ENCODE assay signal across 22 cellular contexts in the genomic region with DNA sequence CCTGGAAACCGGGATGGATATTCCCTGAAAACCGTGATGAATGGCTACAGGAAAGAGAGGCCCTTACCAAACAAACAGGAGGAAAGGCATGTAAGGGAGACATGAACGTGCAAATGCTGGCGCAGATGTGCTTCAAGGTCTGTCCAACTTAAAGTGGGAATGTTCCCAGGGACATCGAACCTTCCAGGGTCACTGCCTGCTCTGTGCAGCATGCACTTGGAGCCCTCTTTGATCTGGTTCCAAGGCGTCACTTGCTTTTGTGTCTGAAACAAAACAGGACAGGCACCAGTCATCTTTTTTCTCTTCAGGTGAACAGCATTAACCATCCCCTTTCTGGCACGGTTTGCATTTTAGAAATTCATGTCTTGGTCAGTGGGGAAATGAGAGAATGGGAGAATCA.
DNase-seq lines count a peak whose midpoint lies in the region; ATAC-seq, FAIRE-seq and TF ChIP-seq lines count a peak whose summit lies in the region.
"Had no signal": no experiment of that assay in that cellular context is flagged by ENCODE, and none has a peak within 500 bp of the region (broad histone marks: within the 10 kb centered on the region; RNA-seq: fewer than 3 reads in every experiment).

No MANE protein-coding gene starts in this region.

- POLR2A ChIA-PET in HepG2 (lab: Yijun Ruan, JAX): no interaction called here

- no peak overlapping the region for H3K4me2 ChIP-seq in HepG2 (ENCODE audit: low read depth, low read length)
- H3K4me2 ChIP-seq: BLaER1 had no signal

- H3K36me3 ChIP-seq in adrenal gland (replicated peaks in 1 of 2) (no peaks in the 10 kb centered on the region), HepG2 (replicated peaks in 1 of 2; ENCODE audit: control insufficient read depth in 1 of 2, insufficient read depth in 2 of 2, low read length in 2 of 2) (no peaks in the 10 kb centered on the region)
- H3K36me3 ChIP-seq: BLaER1 had no signal

- no peak overlapping the region for H3K4me3 ChIP-seq in adrenal gland
- H3K4me3 ChIP-seq in HepG2 (replicated peaks in 1 of 3; ENCODE audit: insufficient read depth in 1 of 3, low read depth in 2 of 3, low read length in 3 of 3): no peak overlapping the region
- H3K4me3 ChIP-seq: BLaER1 had no signal

- TF ChIP-seq EP300 in HepG2 (IDR thresholded peaks at IDR 0.05; ENCODE audit: low read depth in 2 of 2, low read length in 2 of 2) (peak in 1 of 2 experiments; percentile 69; a peak in 2 of 4 replicates), HepG2 (CRISPR knock-in tag; IDR thresholded peaks at IDR 0.05; ENCODE audit: borderline replicate concordance) (peak; percentile 48; the same call in 1 of the 2 replicates)

- no peak for TF ChIP-seq CTCF in adrenal gland (IDR thresholded peaks at IDR 0.05)
- no peak for TF ChIP-seq CTCF in HepG2 (CRISPR knock-in tag; IDR thresholded peaks at IDR 0.05)
- TF ChIP-seq CTCF in mesothelial cell of epicardium (IDR thresholded peaks at IDR 0.05; ENCODE audit: unreplicated experiment): no peak

- H3K27ac ChIP-seq in adrenal gland (peak overlapping the region in 1 of 5 donors; percentile 47), HepG2 (ENCODE audit: extremely low read length, insufficient read depth, low read length) (peak overlapping the region; percentile 67)
- H3K27ac ChIP-seq: BLaER1 had no signal

- peaks cover 4% of the 10 kb centered on the region for H3K36me3 Mint-ChIP-seq in mesothelial cell of epicardium
- H3K36me3 Mint-ChIP-seq: CD14-positive monocyte; CD4-positive, alpha-beta memory T cell had no signal

- peak overlapping the region; percentile 30; the same call in 1 of the 2 replicates for H3K9ac ChIP-seq in HepG2 (ENCODE audit: insufficient read depth, low read depth, low read length)
- H3K9ac ChIP-seq: BLaER1 had no signal

- no peak for TF ChIP-seq POLR2A in adrenal gland (IDR thresholded peaks at IDR 0.05)
- no peak for TF ChIP-seq POLR2A in HepG2 (IDR thresholded peaks at IDR 0.05; ENCODE audit: insufficient read depth in 1 of 2, low read depth in 2 of 2, low read length in 2 of 2)

- no peaks in the 10 kb centered on the region for H3K79me2 ChIP-seq in HepG2 (ENCODE audit: insufficient read depth, low read length)

- no peaks in the 10 kb centered on the region for H3K27me3 Mint-ChIP-seq in mesothelial cell of epicardium (ENCODE audit: low read depth)
- H3K27me3 Mint-ChIP-seq: CD4-positive, alpha-beta memory T cell had no signal

- BruUV-seq in HepG2 (replicated peaks; lab: Mats Ljungman, UMichigan): no TSS peak

- H3K4me3 Mint-ChIP-seq in mesothelial cell of epicardium: no peak overlapping the region
- H3K4me3 Mint-ChIP-seq: CD14-positive monocyte; CD4-positive, alpha-beta memory T cell; HFFc6 had no signal

- CTCF ChIA-PET in HepG2 (lab: Yijun Ruan, JAX; ENCODE audit: low intra/inter-chr PET ratio, low total read pairs): no interaction called here

- no peak overlapping the region for H2AFZ ChIP-seq in HepG2 (ENCODE audit: low read length)

- ATAC-seq in HepG2: peak; percentile 61
- ATAC-seq: HCT116 had no signal

- peaks cover 0 to 3% of the 10 kb centered on the region in 2 donors for H3K4me1 ChIP-seq in adrenal gland (replicated peaks in 1 of 2)
- H3K4me1 ChIP-seq in HepG2 (ENCODE audit: insufficient read depth, low read length): peaks cover 90% of the 10 kb centered on the region
- H3K4me1 ChIP-seq: BLaER1 had no signal

- peak overlapping the region; percentile 58 for H3K27ac Mint-ChIP-seq in mesothelial cell of epicardium
- H3K27ac Mint-ChIP-seq: CD14-positive monocyte; CD4-positive, alpha-beta memory T cell; HFFc6 had no signal

- 44 to 55% (median 45%) methylated on average over 7 of the region's 7 CpGs for WGBS in adrenal gland, 4 donors
- WGBS in HepG2 (ENCODE audit: low lambda C conversion rate): 16% methylated on average over 7 of the region's 7 CpGs

- no peaks in the 10 kb centered on the region for H3K9me3 ChIP-seq in adrenal gland (replicated peaks in 1 of 3)
- H3K9me3 ChIP-seq in HepG2 (ENCODE audit: low read length): peaks cover 7% of the 10 kb centered on the region; the same call in 1 of the 2 replicates

- H4K20me1 ChIP-seq in HepG2 (ENCODE audit: insufficient read depth, low read length): no peaks in the 10 kb centered on the region
- H4K20me1 ChIP-seq: BLaER1 had no signal

- no peaks in the 10 kb centered on the region for H3K27me3 ChIP-seq in adrenal gland
- no peaks in the 10 kb centered on the region for H3K27me3 ChIP-seq in HepG2 (ENCODE audit: control insufficient read depth in 1 of 2, insufficient read depth in 2 of 2, low read length in 2 of 2)
- H3K27me3 ChIP-seq: BLaER1 had no signal

- H3K9me3 Mint-ChIP-seq in mesothelial cell of epicardium: peaks cover 9% of the 10 kb centered on the region

- TF ChIP-seq RAD21 in HepG2 (CRISPR knock-in tag; IDR thresholded peaks at IDR 0.05): no peak

- H3K4me1 Mint-ChIP-seq in mesothelial cell of epicardium: peaks cover 23% of the 10 kb centered on the region
- H3K4me1 Mint-ChIP-seq: CD4-positive, alpha-beta memory T cell had no signal

- FAIRE-seq in HepG2 (lab: Jason Lieb, UNC): peak; percentile 4
- FAIRE-seq: A204.1, G401.6, GM12891, GM18507, HTR-8/SVneo had no signal

- in situ Hi-C loops in HepG2 (cut with HindIII; ENCODE audit: extremely low pct_ligation_motif_present, low pct_unique_long_range_greater_than_20kb): no loop called here

- DNase-seq in adrenal gland (peak in 5 of 7 donors; percentile 16 to 25 (median 18)), HepG2 (ENCODE audit: low spot score) (peak; percentile 64), mesothelial cell of epicardium (ENCODE audit: low spot score in 2 of 2, unreplicated experiment in 2 of 2) (no peak), DMS153 treated with DMSO at 0.1 percent for 48 hours (lab: John Stamatoyannopoulos, UW; ENCODE audit: unreplicated experiment) (no peak), UCSD-AML1 (lab: John Stamatoyannopoulos, UW; ENCODE audit: unreplicated experiment) (no peak), HuH-7.5 (ENCODE audit: low spot score) (no peak)
- DNase-seq: ACHN; AML-193; CD4-positive, alpha-beta memory T cell; DMS153; GOT3; H7; HFFc6; KG1 had no signal

- intact Hi-C loops in adrenal gland (cut with DNase I) (no loop called here), HepG2 (cut with micrococcal nuclease; ENCODE audit: unreplicated experiment) (no loop called here)

TF ChIP-seq in HepG2, 621 proteins besides CTCF, POLR2A, EP300 and RAD21 (continues in another document):
- TF ChIP-seq, protein P1, sequence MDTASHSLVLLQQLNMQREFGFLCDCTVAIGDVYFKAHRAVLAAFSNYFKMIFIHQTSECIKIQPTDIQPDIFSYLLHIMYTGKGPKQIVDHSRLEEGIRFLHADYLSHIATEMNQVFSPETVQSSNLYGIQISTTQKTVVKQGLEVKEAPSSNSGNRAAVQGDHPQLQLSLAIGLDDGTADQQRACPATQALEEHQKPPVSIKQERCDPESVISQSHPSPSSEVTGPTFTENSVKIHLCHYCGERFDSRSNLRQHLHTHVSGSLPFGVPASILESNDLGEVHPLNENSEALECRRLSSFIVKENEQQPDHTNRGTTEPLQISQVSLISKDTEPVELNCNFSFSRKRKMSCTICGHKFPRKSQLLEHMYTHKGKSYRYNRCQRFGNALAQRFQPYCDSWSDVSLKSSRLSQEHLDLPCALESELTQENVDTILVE (CRISPR knock-in tag; IDR thresholded peaks at IDR 0.05): peak; percentile 68; the same call in 1 of the 2 replicates
- TF ChIP-seq, protein P2, sequence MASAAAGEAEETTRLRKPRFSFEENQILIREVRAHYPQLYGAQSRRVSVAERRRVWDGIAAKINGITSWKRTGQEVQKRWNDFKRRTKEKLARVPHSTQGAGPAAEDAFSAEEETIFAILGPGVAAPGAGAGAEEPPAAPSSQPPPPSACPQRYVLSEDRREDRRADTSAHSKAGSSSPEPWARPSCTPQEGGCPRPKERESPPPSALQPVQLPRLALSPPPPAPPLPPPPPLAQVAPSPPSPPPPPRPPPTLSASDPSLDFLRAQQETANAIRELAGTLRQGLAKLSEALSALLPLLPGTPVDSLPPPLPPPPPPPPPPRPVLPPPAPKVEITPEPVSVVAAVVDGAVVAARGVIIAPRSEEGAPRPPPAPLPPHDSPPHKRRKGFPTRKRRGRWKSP (CRISPR knock-in tag; IDR thresholded peaks at IDR 0.05): no peak
- TF ChIP-seq GATA4 (IDR thresholded peaks at IDR 0.05; ENCODE audit: borderline replicate concordance, low read depth) (peak; percentile 41; the same call in 1 of the 2 replicates), PHF5A (CRISPR knock-in tag; IDR thresholded peaks at IDR 0.05; ENCODE audit: low read depth, unreplicated experiment) (no peak), ZNF652 (CRISPR knock-in tag; IDR thresholded peaks at IDR 0.05; ENCODE audit: borderline replicate concordance, low read depth) (peak; percentile 86)
- TF ChIP-seq, protein P3, sequence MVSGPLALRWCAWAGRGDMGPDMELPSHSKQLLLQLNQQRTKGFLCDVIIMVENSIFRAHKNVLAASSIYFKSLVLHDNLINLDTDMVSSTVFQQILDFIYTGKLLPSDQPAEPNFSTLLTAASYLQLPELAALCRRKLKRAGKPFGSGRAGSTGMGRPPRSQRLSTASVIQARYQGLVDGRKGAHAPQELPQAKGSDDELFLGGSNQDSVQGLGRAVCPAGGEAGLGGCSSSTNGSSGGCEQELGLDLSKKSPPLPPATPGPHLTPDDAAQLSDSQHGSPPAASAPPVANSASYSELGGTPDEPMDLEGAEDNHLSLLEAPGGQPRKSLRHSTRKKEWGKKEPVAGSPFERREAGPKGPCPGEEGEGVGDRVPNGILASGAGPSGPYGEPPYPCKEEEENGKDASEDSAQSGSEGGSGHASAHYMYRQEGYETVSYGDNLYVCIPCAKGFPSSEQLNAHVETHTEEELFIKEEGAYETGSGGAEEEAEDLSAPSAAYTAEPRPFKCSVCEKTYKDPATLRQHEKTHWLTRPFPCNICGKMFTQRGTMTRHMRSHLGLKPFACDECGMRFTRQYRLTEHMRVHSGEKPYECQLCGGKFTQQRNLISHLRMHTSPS (CRISPR knock-in tag; IDR thresholded peaks at IDR 0.05; ENCODE audit: low read depth): no peak
- TF ChIP-seq, protein P4, sequence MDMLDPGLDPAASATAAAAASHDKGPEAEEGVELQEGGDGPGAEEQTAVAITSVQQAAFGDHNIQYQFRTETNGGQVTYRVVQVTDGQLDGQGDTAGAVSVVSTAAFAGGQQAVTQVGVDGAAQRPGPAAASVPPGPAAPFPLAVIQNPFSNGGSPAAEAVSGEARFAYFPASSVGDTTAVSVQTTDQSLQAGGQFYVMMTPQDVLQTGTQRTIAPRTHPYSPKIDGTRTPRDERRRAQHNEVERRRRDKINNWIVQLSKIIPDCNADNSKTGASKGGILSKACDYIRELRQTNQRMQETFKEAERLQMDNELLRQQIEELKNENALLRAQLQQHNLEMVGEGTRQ (IDR thresholded peaks at IDR 0.05; ENCODE audit: low read depth, low read length): no peak
- TF ChIP-seq, protein P4 (CRISPR knock-in tag; IDR thresholded peaks at IDR 0.05; ENCODE audit: borderline replicate concordance): no peak

Comparison
In these comparisons a context has a peak if more than half of its experiments do, and no peak if none do; other contexts are left out.
1. DNase-seq: peak in adrenal gland (5 of 7) and HepG2 (single experiment); none in mesothelial cell of epicardium (0 of 2), DMS153 treated with DMSO at 0.1 percent for 48 hours (single experiment), UCSD-AML1 (single experiment) and HuH-7.5 (single experiment).